18 cellular contexts compared by ENCODE assay signal in the genomic region with DNA sequence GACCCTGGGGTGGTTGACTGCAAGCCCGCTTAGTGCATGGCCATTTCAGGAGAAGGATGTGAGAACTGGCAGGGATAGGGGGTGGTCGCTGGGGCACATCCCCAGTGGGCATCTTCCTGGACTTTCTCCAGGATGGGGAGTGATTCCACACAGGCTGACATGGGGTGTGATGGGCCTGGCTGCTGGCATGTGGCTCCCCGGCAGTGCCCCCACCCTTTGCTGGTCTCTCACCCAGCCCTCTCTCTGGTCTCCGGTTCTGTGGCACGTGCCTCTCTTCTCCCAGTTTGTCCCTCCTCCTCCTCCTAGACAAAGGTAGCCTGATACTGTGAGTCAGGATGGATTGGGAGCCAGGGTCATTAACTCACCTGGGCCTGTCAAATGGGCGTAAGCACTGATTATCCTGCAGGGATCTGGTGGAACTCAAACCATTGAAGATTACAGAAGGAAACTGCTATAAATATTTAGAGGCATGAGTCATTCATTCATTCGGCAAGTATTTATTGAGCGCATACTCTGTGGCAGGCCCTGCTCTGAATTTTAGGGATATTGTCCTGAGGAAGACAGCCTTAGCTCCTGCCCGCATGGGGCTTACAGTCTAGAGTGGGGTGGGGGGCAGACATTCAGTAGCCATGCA. TPM values are rescaled to one million over a fixed set of nuclear protein-coding genes. Genes with fewer than 3 reads are reported as not detected.
A peak's percentile ranks its signal among the peaks of the same experiment; 100 is the strongest.
DNase-seq lines count a peak whose midpoint lies in the region; ATAC-seq and TF ChIP-seq lines count a peak whose summit lies in the region.
"Had no signal": no experiment of that assay in that cellular context is flagged by ENCODE, and none has a peak within 500 bp of the region (broad histone marks: within the 10 kb centered on the region; RNA-seq: fewer than 3 reads in every experiment).

No MANE protein-coding gene starts in this region.

- TF ChIP-seq EP300 in sigmoid colon (IDR thresholded peaks at IDR 0.05), result no peak

- BruUV-seq in Panc1 (replicated peaks; lab: Mats Ljungman, UMichigan), result no TSS peak

- no peak overlapping the region for H3K4me3 ChIP-seq in Panc1 (ENCODE audit: low read depth in 2 of 2, low read length in 2 of 2)
- no peak overlapping the region for H3K4me3 ChIP-seq in esophagus squamous epithelium
- no peak overlapping the region for H3K4me3 ChIP-seq in sigmoid colon
- H3K4me3 ChIP-seq: heart right ventricle, skin epidermis had no signal

- in situ Hi-C loops in Panc1 (cut with HindIII; ENCODE audit: low pct_unique_long_range_greater_than_20kb, low sequenced_read_pairs), result no loop called here

- peaks cover 87% of the 10 kb centered on the region for H3K4me1 ChIP-seq in Panc1 (ENCODE audit: control insufficient read depth, insufficient read depth, low read length)
- H3K4me1 ChIP-seq in esophagus squamous epithelium, result peaks cover 17 to 93% (median 57%) of the 10 kb centered on the region in 3 donors
- peaks cover 0 to 29% (median 18%) of the 10 kb centered on the region in 4 donors for H3K4me1 ChIP-seq in sigmoid colon

- no peaks in the 10 kb centered on the region for H3K27me3 Mint-ChIP-seq in T-helper 2 cell treated with Interferon-gamma antibody and Interleukin-4, amounts not matched to agents 5 μg/mL and 100 μg/mL, for 36 hours (ENCODE audit: low read depth)
- H3K27me3 Mint-ChIP-seq: activated CD4-positive, alpha-beta T cell treated with anti-CD3 and anti-CD28 coated beads for 36 hours had no signal

- CTCF ChIA-PET in Panc1 (lab: Charles Lee), result no interaction called here

- no peak overlapping the region for H3K4me3 Mint-ChIP-seq in T-helper 2 cell treated with Interferon-gamma antibody and Interleukin-4, amounts not matched to agents 5 μg/mL and 100 μg/mL, for 36 hours
- H3K4me3 Mint-ChIP-seq: activated CD4-positive, alpha-beta T cell treated with anti-CD3 and anti-CD28 coated beads for 36 hours; brain had no signal

- H3K9me3 ChIP-seq in Panc1 (ENCODE audit: control insufficient read depth, insufficient read depth, low read depth, low read length) (no peaks in the 10 kb centered on the region), esophagus squamous epithelium (no peaks in the 10 kb centered on the region), sigmoid colon (no peaks in the 10 kb centered on the region)
- H3K9me3 ChIP-seq: heart right ventricle had no signal

- POLR2A ChIA-PET in Panc1 (lab: Charles Lee), result no interaction called here

- no peak for DNase-seq in T-helper 2 cell treated with Interferon-gamma antibody and Interleukin-4, amounts not matched to agents 5 μg/mL and 100 μg/mL, for 36 hours (ENCODE audit: low spot score)
- DNase-seq in T-helper 2 cell, result no peak
- no peak for DNase-seq in Panc1 (ENCODE audit: low read depth, low spot score)
- DNase-seq in esophagus squamous epithelium (lab: John Stamatoyannopoulos, UW), result no peak
- DNase-seq in sigmoid colon, result peak; percentile 57
- no peak for DNase-seq in retina
- DNase-seq in ureter (ENCODE audit: low spot score), result no peak
- DNase-seq: 8988T, GOT3, heart right ventricle, NCI-H1092 treated with DMSO at 0.1 percent for 48 hours, NCI-H2227 treated with DMSO at 0.1 percent for 48 hours had no signal

- H3K9me3 Mint-ChIP-seq in T-helper 2 cell treated with Interferon-gamma antibody and Interleukin-4, amounts not matched to agents 5 μg/mL and 100 μg/mL, for 36 hours, result no peaks in the 10 kb centered on the region

- TF ChIP-seq POLR2A in esophagus squamous epithelium (IDR thresholded peaks at IDR 0.05) (no peak), sigmoid colon (IDR thresholded peaks at IDR 0.05) (no peak)

- WGBS in esophagus squamous epithelium, 2 donors, result 64 to 72% methylated on average over 3 to 5 of the region's 9 CpGs
- WGBS in sigmoid colon, 2 donors, result 62 to 82% methylated on average over 9 of the region's 9 CpGs

- ATAC-seq in Panc1, result no peak
- ATAC-seq in HG03469 (IDR thresholded peaks at IDR 0.05; ENCODE audit: unreplicated experiment), result no peak
- ATAC-seq: activated CD4-positive, alpha-beta T cell treated with anti-CD3 and anti-CD28 coated beads for 36 hours; left lobe of liver had no signal

- H3K27me3 ChIP-seq in Panc1 (ENCODE audit: control insufficient read depth, insufficient read depth, low read length) (no peaks in the 10 kb centered on the region), esophagus squamous epithelium (no peaks in the 10 kb centered on the region), sigmoid colon (no peaks in the 10 kb centered on the region)
- H3K27me3 ChIP-seq: heart right ventricle had no signal

- H3K27ac Mint-ChIP-seq in T-helper 2 cell treated with Interferon-gamma antibody and Interleukin-4, amounts not matched to agents 5 μg/mL and 100 μg/mL, for 36 hours, result peak overlapping the region; percentile 50
- H3K27ac Mint-ChIP-seq: activated CD4-positive, alpha-beta T cell treated with anti-CD3 and anti-CD28 coated beads for 36 hours had no signal

- H3K27ac ChIP-seq in Panc1 (ENCODE audit: low read length), result peak overlapping the region; percentile 93
- peak overlapping the region; percentile 23 to 79 (median 64) for H3K27ac ChIP-seq in esophagus squamous epithelium
- no peak overlapping the region for H3K27ac ChIP-seq in sigmoid colon
- H3K27ac ChIP-seq: heart right ventricle had no signal

- no peaks in the 10 kb centered on the region for H3K36me3 Mint-ChIP-seq in T-helper 2 cell treated with Interferon-gamma antibody and Interleukin-4, amounts not matched to agents 5 μg/mL and 100 μg/mL, for 36 hours (ENCODE audit: low read depth)
- H3K36me3 Mint-ChIP-seq: brain had no signal

- H3K4me1 Mint-ChIP-seq in T-helper 2 cell treated with Interferon-gamma antibody and Interleukin-4, amounts not matched to agents 5 μg/mL and 100 μg/mL, for 36 hours (ENCODE audit: low read depth), result peaks cover 40% of the 10 kb centered on the region

- intact Hi-C loops in Panc1 (cut with micrococcal nuclease; ENCODE audit: unreplicated experiment), result no loop called here
- intact Hi-C loops in esophagus squamous epithelium (cut with DNase I), result no loop called here
- intact Hi-C loops in sigmoid colon (cut with DNase I), result no loop called here

- TF ChIP-seq CTCF in Panc1 (IDR thresholded peaks at IDR 0.05) (no peak), esophagus squamous epithelium (IDR thresholded peaks at IDR 0.05) (no peak), sigmoid colon (IDR thresholded peaks at IDR 0.05) (no peak)

- H3K36me3 ChIP-seq in Panc1 (ENCODE audit: control insufficient read depth, insufficient read depth, low read length) (no peaks in the 10 kb centered on the region), esophagus squamous epithelium (no peaks in the 10 kb centered on the region), sigmoid colon (no peaks in the 10 kb centered on the region)
- H3K36me3 ChIP-seq: heart right ventricle had no signal

RNA-seq across cellular contexts. Expression of a gene that starts 23.6 kb away (rescaled TPM):
- not detected for total RNA-seq in Panc1 (2021; ENCODE audit: unreplicated experiment)
- polyA plus RNA-seq in Panc1 (2012; ENCODE audit: insufficient read length), result not detected
- under 1 TPM in 1 of 4 donors, not detected in 3; 0.19 TPM for total RNA-seq in esophagus squamous epithelium
- total RNA-seq in sigmoid colon, result 1 to 10 TPM in 2 of 4 donors, not detected in 2; 1.1 to 1.4 TPM
- polyA plus RNA-seq in sigmoid colon, result 100 to 1,000 TPM in 1 of 3 donors, 10 to 100 TPM in 2; 81.7 to 212 (median 84.4) TPM
- total RNA-seq in ureter, result 0.55 TPM
- total RNA-seq: activated CD4-positive, alpha-beta T cell treated with anti-CD3 and anti-CD28 coated beads for 36 hours; temporal lobe had no signal
- polyA plus RNA-seq: heart right ventricle had no signal

RNA-seq across cellular contexts. Expression of a gene that starts 46.5 kb away (rescaled TPM):
- total RNA-seq in Panc1 (2021; ENCODE audit: unreplicated experiment) (93.1 TPM), esophagus squamous epithelium (100 to 1,000 TPM in 2 of 4 donors, 10 to 100 TPM in 2; 86.2 to 273 (median 150) TPM), sigmoid colon (100 to 1,000 TPM in 3 of 4 donors, 10 to 100 TPM in 1; 61.1 to 143 (median 122) TPM), ureter (55.6 TPM)
- 78.4 TPM for polyA plus RNA-seq in Panc1 (2012; ENCODE audit: insufficient read length)
- polyA plus RNA-seq in sigmoid colon, result 10 to 100 TPM; 21.6 to 64.3 (median 40.2) TPM

Comparison
In these comparisons a context has a peak if more than half of its experiments do, and no peak if none do; other contexts are left out.
1. H3K27ac ChIP-seq: peak in Panc1 (single experiment) and esophagus squamous epithelium (4 of 4); none in sigmoid colon (0 of 4).